8 cellular contexts compared by ENCODE assay signal in genomic region chr11:15969281-15969680, GRCh38.
DNase-seq lines count a peak whose midpoint lies in the region; ATAC-seq and TF ChIP-seq lines count a peak whose summit lies in the region.

No MANE protein-coding gene starts in this region.

- H3K27ac ChIP-seq in heart right ventricle = peak overlapping the region; percentile 77 to 92 (median 83)

- peaks cover 10 to 57% (median 40%) of the 10 kb centered on the region in 9 donors for H3K4me1 ChIP-seq in heart right ventricle
- H3K4me1 ChIP-seq in skeletal muscle satellite cell (ENCODE audit: control insufficient read depth, insufficient read depth, low read length) = peaks cover 31% of the 10 kb centered on the region

- no peaks in the 10 kb centered on the region for H3K27me3 ChIP-seq in heart right ventricle
- no peaks in the 10 kb centered on the region for H3K27me3 ChIP-seq in skeletal muscle satellite cell (ENCODE audit: control insufficient read depth, insufficient read depth, low read length)

- H3K9ac ChIP-seq in skeletal muscle satellite cell (ENCODE audit: low read depth, low read length) = peak overlapping the region; percentile 78

- H3K4me3 ChIP-seq in AG09309 (ENCODE audit: control insufficient read depth, low read depth, low read length) = no peak overlapping the region
- peak overlapping the region in 4 of 10 donors; percentile 1 to 26 (median 12) for H3K4me3 ChIP-seq in heart right ventricle
- peak overlapping the region; percentile 45 for H3K4me3 ChIP-seq in skeletal muscle satellite cell (ENCODE audit: low read length)

- peak overlapping the region; percentile 80 for H3K4me2 ChIP-seq in skeletal muscle satellite cell (ENCODE audit: low read length)

- TF ChIP-seq CTCF in AG09309 (IDR thresholded peaks at IDR 0.05; ENCODE audit: control insufficient read depth, insufficient read depth, low read depth, low read length, missing control alignments) (no peak), heart right ventricle (IDR thresholded peaks at IDR 0.05) (no peak)

- ATAC-seq in GM19025 (IDR thresholded peaks at IDR 0.05; ENCODE audit: low read depth, unreplicated experiment) (peak; percentile 56), HG03378 (IDR thresholded peaks at IDR 0.05; ENCODE audit: unreplicated experiment) (peak; percentile 80), heart right ventricle (peak; percentile 84 to 93 (median 91)), HG03439 (IDR thresholded peaks at IDR 0.05; ENCODE audit: unreplicated experiment) (no peak)

- intact Hi-C loops in heart right ventricle (cut with DNase I) = loop anchor here in 2 of 10 donors (5.0 to 10.0 kb wide), 2 partner anchors 154 to 317 kb away; no protein-coding TSS in a partner anchor

- H3K36me3 ChIP-seq in heart right ventricle = peaks cover 0 to 3% (median 0%) of the 10 kb centered on the region in 9 donors
- H3K36me3 ChIP-seq in skeletal muscle satellite cell (ENCODE audit: insufficient read depth, low read length) = no peaks in the 10 kb centered on the region

- H3K9me3 ChIP-seq in heart right ventricle (no peaks in the 10 kb centered on the region), skeletal muscle satellite cell (replicated peaks; ENCODE audit: low read length) (no peaks in the 10 kb centered on the region)

- 20 to 21% methylated on average over 4 of the region's 4 CpGs for WGBS in heart right ventricle, 2 donors

- peak; percentile 27 for DNase-seq in AG09309 (ENCODE audit: low read depth)
- DNase-seq in UCSD-AML1 (lab: John Stamatoyannopoulos, UW; ENCODE audit: unreplicated experiment) = peak; percentile 15
- peak; percentile 42 to 81 for DNase-seq in heart right ventricle
- DNase-seq in stimulated activated CD4-positive, alpha-beta T cell treated with anti-CD3 and anti-CD28 coated beads, Interleukin-4, amount 100 ng/mL, for 4 hours = no peak

Comparison
In these comparisons a context has a peak if more than half of its experiments do, and no peak if none do; other contexts are left out.
1. DNase-seq: peak in AG09309 (single experiment), UCSD-AML1 (single experiment) and heart right ventricle (2 of 2); none in stimulated activated CD4-positive, alpha-beta T cell treated with anti-CD3 and anti-CD28 coated beads, Interleukin-4, amount 100 ng/mL, for 4 hours (0 of 2).